21 cellular contexts compared by ENCODE assay signal in the genomic region with DNA sequence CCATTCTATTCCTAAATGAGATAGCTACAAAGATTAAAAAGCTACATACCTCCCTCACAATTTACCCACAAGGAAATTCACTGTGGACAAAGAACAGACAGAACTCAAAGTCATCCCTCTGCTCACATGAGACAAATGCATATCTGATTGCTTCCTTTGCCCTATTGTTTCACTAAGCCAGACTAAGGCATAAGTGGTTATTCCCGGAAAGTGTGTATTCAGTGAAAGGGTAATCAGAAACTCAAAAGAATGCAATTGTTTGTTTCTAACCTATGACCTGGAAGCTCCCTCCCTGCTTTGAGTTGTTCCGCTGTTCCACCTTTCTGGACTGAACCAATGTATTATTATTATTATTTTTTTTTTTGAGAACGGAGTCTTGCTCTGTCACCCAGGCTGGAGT. TPM values are rescaled to one million over a fixed set of nuclear protein-coding genes. Genes with fewer than 3 reads are reported as not detected.
"Had no signal": no experiment of that assay in that cellular context is flagged by ENCODE, and none has a peak within 500 bp of the region (broad histone marks: within the 10 kb centered on the region; RNA-seq: fewer than 3 reads in every experiment).

No MANE protein-coding gene starts in this region.

RNA-seq across cellular contexts. Expression of a gene that starts 10.9 kb away (rescaled TPM):
- total RNA-seq: activated CD4-positive, alpha-beta memory T cell treated with anti-CD3 and anti-CD28 coated beads for 36 hours; activated CD4-positive, alpha-beta T cell treated with anti-CD3 and anti-CD28 coated beads, Interleukin-2, amount 10 ng/mL, durations not matched to agents 24 days and 14 days; activated CD8-positive, alpha-beta memory T cell treated with anti-CD3 and anti-CD28 coated beads for 36 hours; activated CD8-positive, alpha-beta memory T cell treated with anti-CD3 and anti-CD28 coated beads, Interleukin-2, amount 10 ng/mL, durations not matched to agents 7 days and 5 days; activated CD8-positive, alpha-beta T cell treated with anti-CD3 and anti-CD28 coated beads, Interleukin-2, amount 10 ng/mL, durations not matched to agents 7 days and 5 days; activated naive CD4-positive, alpha-beta T cell treated with anti-CD3 and anti-CD28 coated beads for 36 hours; activated naive CD8-positive, alpha-beta T cell treated with anti-CD3 and anti-CD28 coated beads for 36 hours; activated T-helper 1 cell treated with anti-CD3 and anti-CD28 coated beads, Interleukin-12 subunit alpha, Interleukin-12 subunit beta, Interleukin-2, Interleukin-4 antibody, amounts not matched to agents 30 ng/mL and 10 ng/mL and 1 ng/mL, durations not matched to agents 14 hours and 24 hours and 36 hours; activated T-helper 2 cell treated with anti-CD3 and anti-CD28 coated beads, Interferon-gamma antibody, Interleukin-2, Interleukin-4, amounts not matched to agents 10 μg/mL and 5 μg/mL and 100 μg/mL, durations not matched to agents 14 hours and 24 hours and 36 hours; adrenal gland; aorta; body of pancreas; chondrocyte; dermis microvascular lymphatic vessel endothelial cell; endothelial cell of umbilical vein; esophagus squamous epithelium; gastrocnemius medialis had no signal
- polyA plus RNA-seq: adrenal gland, aorta, endothelial cell of umbilical vein, esophagus, fibroblast of lung, heart left ventricle had no signal

RNA-seq across cellular contexts. Expression of a gene that starts 32.1 kb away (rescaled TPM):
- total RNA-seq: activated CD4-positive, alpha-beta memory T cell treated with anti-CD3 and anti-CD28 coated beads for 36 hours; activated CD4-positive, alpha-beta T cell treated with anti-CD3 and anti-CD28 coated beads for 36 hours; activated CD4-positive, alpha-beta T cell treated with anti-CD3 and anti-CD28 coated beads, Interleukin-2, amount 10 ng/mL, durations not matched to agents 24 days and 14 days; activated CD8-positive, alpha-beta memory T cell treated with anti-CD3 and anti-CD28 coated beads for 36 hours; activated CD8-positive, alpha-beta memory T cell treated with anti-CD3 and anti-CD28 coated beads, Interleukin-2, amount 10 ng/mL, durations not matched to agents 7 days and 5 days; activated CD8-positive, alpha-beta T cell treated with anti-CD3 and anti-CD28 coated beads, Interleukin-2, amount 10 ng/mL, durations not matched to agents 7 days and 5 days; activated naive CD4-positive, alpha-beta T cell treated with anti-CD3 and anti-CD28 coated beads for 36 hours; activated naive CD8-positive, alpha-beta T cell treated with anti-CD3 and anti-CD28 coated beads for 36 hours; activated T-helper 1 cell treated with anti-CD3 and anti-CD28 coated beads, Interleukin-12 subunit alpha, Interleukin-12 subunit beta, Interleukin-2, Interleukin-4 antibody, amounts not matched to agents 30 ng/mL and 10 ng/mL and 1 ng/mL, durations not matched to agents 14 hours and 24 hours and 36 hours; activated T-helper 2 cell treated with anti-CD3 and anti-CD28 coated beads, Interferon-gamma antibody, Interleukin-2, Interleukin-4, amounts not matched to agents 10 μg/mL and 5 μg/mL and 100 μg/mL, durations not matched to agents 14 hours and 24 hours and 36 hours; adrenal gland; aorta; body of pancreas; chondrocyte; dermis microvascular lymphatic vessel endothelial cell; endothelial cell of umbilical vein; esophagus squamous epithelium; fibroblast of lung; gastrocnemius medialis; heart left ventricle had no signal
- polyA plus RNA-seq: adrenal gland, aorta, endothelial cell of umbilical vein, esophagus, fibroblast of lung, heart left ventricle had no signal
